ENCODE assay signal across 13 cellular contexts in the genomic region with DNA sequence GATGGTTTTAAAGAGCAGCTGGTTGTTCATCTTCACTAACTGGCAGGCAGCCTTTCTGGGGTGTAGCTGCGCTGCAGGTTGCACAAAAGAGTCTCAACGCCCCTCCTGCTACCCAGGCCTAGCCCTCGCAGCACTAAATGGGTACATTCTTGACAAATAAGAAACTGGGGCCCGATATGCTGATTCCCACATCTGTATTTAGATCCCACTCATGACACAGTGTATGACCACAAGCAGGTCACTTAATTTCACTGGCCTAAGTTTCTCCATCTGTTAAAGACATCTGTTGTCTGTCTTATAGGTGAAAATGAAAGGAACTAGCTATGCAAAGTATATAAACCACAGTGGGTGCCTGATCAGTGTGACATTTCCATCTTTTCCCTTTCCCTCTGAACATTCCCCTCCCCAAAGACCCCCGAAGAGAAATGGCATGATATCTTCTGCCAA.
DNase-seq lines count a peak whose midpoint lies in the region; ATAC-seq, FAIRE-seq and TF ChIP-seq lines count a peak whose summit lies in the region.
"Had no signal": no experiment of that assay in that cellular context is flagged by ENCODE, and none has a peak within 500 bp of the region (broad histone marks: within the 10 kb centered on the region; RNA-seq: fewer than 3 reads in every experiment).

No MANE protein-coding gene starts in this region.

- H3K9me3 ChIP-seq in mesodermal cell (ENCODE audit: control insufficient read depth, low read length): peaks cover 15% of the 10 kb centered on the region
- H3K9me3 ChIP-seq in neural progenitor cell (ENCODE audit: low read depth): no peaks in the 10 kb centered on the region
- no peaks in the 10 kb centered on the region for H3K9me3 ChIP-seq in vagina

- H3K27me3 ChIP-seq in neural progenitor cell (no peaks in the 10 kb centered on the region), vagina (no peaks in the 10 kb centered on the region)

- no peak overlapping the region for H3K9ac ChIP-seq in neural progenitor cell
- H3K9ac ChIP-seq: parathyroid adenoma had no signal

- peaks cover 7% of the 10 kb centered on the region for H3K4me1 Mint-ChIP-seq in neural progenitor cell

- H4K20me1 ChIP-seq in neural progenitor cell (ENCODE audit: low read depth): peaks cover 25% of the 10 kb centered on the region

- H3K4me2 ChIP-seq in neural progenitor cell: no peak overlapping the region

- 90 to 97% methylated on average over 5 of the region's 5 CpGs for WGBS in mesodermal cell (ENCODE audit: insufficient coverage in 2 of 2), 2 experiments

- FAIRE-seq in RCC 7860 (lab: Jason Lieb, UNC): no peak
- FAIRE-seq: G401.6 had no signal

- no peak for TF ChIP-seq CTCF in neural progenitor cell (IDR thresholded peaks at IDR 0.05)
- no peak for TF ChIP-seq CTCF in vagina (IDR thresholded peaks at IDR 0.05)

- DNase-seq in NOMO-1 treated with dmso at 0.1 percent for 144 hours (lab: John Stamatoyannopoulos, UW; ENCODE audit: unreplicated experiment) (no peak), neural progenitor cell (ENCODE audit: low spot score) (no peak), RCC 7860 (ENCODE audit: low spot score) (no peak), vagina (ENCODE audit: extremely low spot score in 2 of 2) (no peak)
- DNase-seq: NCI-H1092, T-helper 9 cell had no signal

- peaks cover 78% of the 10 kb centered on the region for H3K36me3 ChIP-seq in mesodermal cell (ENCODE audit: control insufficient read depth, insufficient read depth, low read length)
- no peaks in the 10 kb centered on the region for H3K36me3 ChIP-seq in neural progenitor cell
- no peaks in the 10 kb centered on the region for H3K36me3 ChIP-seq in vagina

- peaks cover 92% of the 10 kb centered on the region for H3K79me2 ChIP-seq in neural progenitor cell (ENCODE audit: low read depth)
- H3K79me2 ChIP-seq: parathyroid adenoma had no signal

- H2AFZ ChIP-seq in neural progenitor cell (replicated peaks): no peak overlapping the region
- H2AFZ ChIP-seq: parathyroid adenoma had no signal

- H3K4me1 ChIP-seq in mesodermal cell (ENCODE audit: control insufficient read depth, insufficient read depth, low read length, poor library complexity, severe bottlenecking) (peaks cover 42% of the 10 kb centered on the region), neural progenitor cell (peaks cover 23% of the 10 kb centered on the region), vagina (peaks cover 76% of the 10 kb centered on the region)
- H3K4me1 ChIP-seq: parathyroid adenoma had no signal

- ATAC-seq in GM18519 (IDR thresholded peaks at IDR 0.05; ENCODE audit: low FRiP score, unreplicated experiment): peak; percentile 70
- ATAC-seq in GM21737 (IDR thresholded peaks at IDR 0.05; ENCODE audit: unreplicated experiment): peak; percentile 74
- peak; percentile 91 for ATAC-seq in HG03460 (IDR thresholded peaks at IDR 0.05; ENCODE audit: unreplicated experiment)

- peaks cover 11% of the 10 kb centered on the region for H3K9me3 Mint-ChIP-seq in neural progenitor cell

- H3K27me3 Mint-ChIP-seq in neural progenitor cell (ENCODE audit: insufficient read depth, low read depth): no peaks in the 10 kb centered on the region
- H3K27me3 Mint-ChIP-seq: stimulated activated naive CD8-positive, alpha-beta T cell treated with anti-CD3 and anti-CD28 coated beads, Interleukin-15, Interleukin-2, amounts not matched to agents 100 ng/mL and 50 ng/mL, for 24 hours had no signal

- H3K36me3 Mint-ChIP-seq in neural progenitor cell: peaks cover 23% of the 10 kb centered on the region

- peak overlapping the region; percentile 49 for H3K27ac ChIP-seq in mesodermal cell (ENCODE audit: low read depth, low read length, severe bottlenecking)
- no peak overlapping the region for H3K27ac ChIP-seq in neural progenitor cell
- H3K27ac ChIP-seq in vagina: no peak overlapping the region
- H3K27ac ChIP-seq: parathyroid adenoma had no signal

- H3F3A ChIP-seq in neural progenitor cell (ENCODE audit: low read depth): no peaks in the 10 kb centered on the region

- intact Hi-C loops in vagina (cut with DNase I): no loop called here

- H3K4me3 ChIP-seq in mesodermal cell (ENCODE audit: extremely low read depth, insufficient read depth, low read length, poor library complexity, severe bottlenecking): no peak overlapping the region
- no peak overlapping the region for H3K4me3 ChIP-seq in neural progenitor cell
- no peak overlapping the region for H3K4me3 ChIP-seq in vagina

- no peak for TF ChIP-seq POLR2A in vagina (IDR thresholded peaks at IDR 0.05)

- H3K27ac Mint-ChIP-seq in neural progenitor cell: no peak overlapping the region
- H3K27ac Mint-ChIP-seq: stimulated activated naive CD8-positive, alpha-beta T cell treated with anti-CD3 and anti-CD28 coated beads, Interleukin-15, Interleukin-2, amounts not matched to agents 100 ng/mL and 50 ng/mL, for 24 hours had no signal

- no peak overlapping the region for H3K4me3 Mint-ChIP-seq in neural progenitor cell
- H3K4me3 Mint-ChIP-seq: stimulated activated naive CD8-positive, alpha-beta T cell treated with anti-CD3 and anti-CD28 coated beads, Interleukin-15, Interleukin-2, amounts not matched to agents 100 ng/mL and 50 ng/mL, for 24 hours had no signal
